9 cellular contexts compared by ENCODE assay signal in genomic region chr1:183048087-183049085, GRCh38. TPM values are rescaled to one million over a fixed set of nuclear protein-coding genes. Genes with fewer than 3 reads are reported as not detected.
DNase-seq lines count a peak whose midpoint lies in the region; ATAC-seq, FAIRE-seq and TF ChIP-seq lines count a peak whose summit lies in the region.
"Had no signal": no experiment of that assay in that cellular context is flagged by ENCODE, and none has a peak within 500 bp of the region (broad histone marks: within the 10 kb centered on the region; RNA-seq: fewer than 3 reads in every experiment).

No MANE protein-coding gene starts in this region.

- no peak for FAIRE-seq in pancreas (lab: Jason Lieb, UNC)

- H3K4me1 ChIP-seq in heart left ventricle (peaks cover 6 to 97% (median 68%) of the 10 kb centered on the region in 12 donors), pancreas (peaks cover 4 to 19% (median 13%) of the 10 kb centered on the region in 3 donors)

- no peaks in the 10 kb centered on the region for H3K9me3 ChIP-seq in heart left ventricle
- H3K9me3 ChIP-seq in pancreas = no peaks in the 10 kb centered on the region

- WGBS in heart left ventricle, 4 donors = 56 to 68% (median 65%) methylated on average over 7 of the region's 7 CpGs
- 77 to 82% methylated on average over 7 of the region's 7 CpGs for WGBS in pancreas, 2 donors

- no peaks in the 10 kb centered on the region for H3K9me3 Mint-ChIP-seq in chondrocyte (ENCODE audit: low read depth)

- TF ChIP-seq CTCF in chondrocyte (IDR thresholded peaks at IDR 0.05) (no peak), heart left ventricle (IDR thresholded peaks at IDR 0.05) (no peak), pancreas (IDR thresholded peaks at IDR 0.05) (no peak)

- no peak overlapping the region for H3K4me3 ChIP-seq in heart left ventricle
- no peak overlapping the region for H3K4me3 ChIP-seq in pancreas

- H3K36me3 ChIP-seq in heart left ventricle (no peaks in the 10 kb centered on the region), pancreas (no peaks in the 10 kb centered on the region)

- DNase-seq in chondrocyte (ENCODE audit: low spot score) (no peak), cerebellar nuclear complex (lab: John Stamatoyannopoulos, UW) (no peak), heart left ventricle (no peak), pancreas (no peak), retina (no peak)
- DNase-seq: activated CD4-positive, alpha-beta T cell treated with anti-CD3 and anti-CD28 coated beads, Interleukin-2, amount 50 U/mL, for 48 hours had no signal

- ATAC-seq in GM18867 (IDR thresholded peaks at IDR 0.05; ENCODE audit: unreplicated experiment) (peak; percentile 98), GM21717 (IDR thresholded peaks at IDR 0.05; ENCODE audit: unreplicated experiment) (peak; percentile 99), HG03280 (IDR thresholded peaks at IDR 0.05; ENCODE audit: unreplicated experiment) (peak; percentile 99), heart left ventricle (no peak), pancreas (no peak)

- H3K27me3 Mint-ChIP-seq in chondrocyte (ENCODE audit: low read depth) = no peaks in the 10 kb centered on the region

- no peaks in the 10 kb centered on the region for H3K36me3 Mint-ChIP-seq in chondrocyte (ENCODE audit: low read depth)

- H3K4me1 Mint-ChIP-seq in chondrocyte (ENCODE audit: low read depth) = peaks cover 87% of the 10 kb centered on the region

- TF ChIP-seq POLR2A in heart left ventricle (IDR thresholded peaks at IDR 0.05) = no peak

- H3K27ac ChIP-seq in heart left ventricle (no peak overlapping the region), pancreas (no peak overlapping the region)

- H3K4me3 Mint-ChIP-seq in chondrocyte (ENCODE audit: unreplicated experiment) = no peak overlapping the region

- H3K27me3 ChIP-seq in heart left ventricle (no peaks in the 10 kb centered on the region), pancreas (no peaks in the 10 kb centered on the region)

- peak overlapping the region; percentile 91 for H3K27ac Mint-ChIP-seq in chondrocyte (ENCODE audit: unreplicated experiment)

- intact Hi-C loops in heart left ventricle (cut with DNase I) (loop anchor here in 1 of 10 donors (10.0 kb wide), 1 partner anchor 1416 kb away; no protein-coding TSS in a partner anchor), pancreas (cut with DNase I) (no loop called here)

RNA-seq across cellular contexts. Expression of gene LAMC1, which starts 25.2 kb away (rescaled TPM):
- total RNA-seq in chondrocyte = 307 to 453 TPM (median 449 TPM) in 3 replicates
- total RNA-seq in heart left ventricle = 100 to 1,000 TPM in 7 of 9 donors, 10 to 100 TPM in 2; 78.6 to 226 (median 122) TPM
- polyA plus RNA-seq in heart left ventricle = 100 to 1,000 TPM in 1 of 2 donors, 10 to 100 TPM in 1; 22.9 to 108 TPM
- total RNA-seq in pancreas = 10 to 100 TPM; 16.4 to 50.1 (median 37.0) TPM
- polyA plus RNA-seq in pancreas = 10 to 100 TPM; 11.2 to 12.3 TPM

Comparison
In these comparisons a context has a peak if more than half of its experiments do, and no peak if none do; other contexts are left out.
1. ATAC-seq: peak in GM18867 (single experiment), GM21717 (single experiment) and HG03280 (single experiment); none in heart left ventricle (0 of 4) and pancreas (0 of 4).